Comparison of ENCODE assay signal across 9 cellular contexts in the genomic region with DNA sequence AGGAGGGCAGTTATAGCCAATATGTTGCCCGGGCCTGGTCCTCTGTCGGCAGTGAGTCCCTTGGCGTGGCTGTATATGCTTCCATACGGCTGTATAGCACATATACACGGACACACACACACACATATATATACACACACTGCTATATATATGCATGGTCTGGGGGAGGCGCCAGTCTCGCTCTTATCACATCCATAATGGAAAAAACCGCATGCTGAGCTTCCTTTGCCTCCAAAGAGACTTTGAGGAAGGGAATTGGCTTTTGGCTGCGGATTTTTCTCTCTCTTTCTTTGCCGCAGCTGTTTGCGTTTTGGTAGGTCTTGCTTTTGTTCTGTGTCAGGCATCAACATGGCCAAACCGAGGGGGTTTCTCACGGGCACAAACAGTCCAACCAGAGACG. TPM values are rescaled to one million over a fixed set of nuclear protein-coding genes. Genes with fewer than 3 reads are reported as not detected.
DNase-seq lines count a peak whose midpoint lies in the region; ATAC-seq, FAIRE-seq and TF ChIP-seq lines count a peak whose summit lies in the region.
"Had no signal": no experiment of that assay in that cellular context is flagged by ENCODE, and none has a peak within 500 bp of the region (broad histone marks: within the 10 kb centered on the region; RNA-seq: fewer than 3 reads in every experiment).

No MANE protein-coding gene starts in this region.

- no peaks in the 10 kb centered on the region for H3K9me3 ChIP-seq in K562 (replicated peaks; ENCODE audit: control insufficient read depth, insufficient read depth, low read depth, low read length)
- H3K9me3 ChIP-seq in neural progenitor cell (ENCODE audit: low read depth): no peaks in the 10 kb centered on the region
- no peaks in the 10 kb centered on the region for H3K9me3 ChIP-seq in pancreas

- H3K4me1 Mint-ChIP-seq in neural progenitor cell: peaks cover 42% of the 10 kb centered on the region

- peak overlapping the region; percentile 58 for H3K4me3 Mint-ChIP-seq in neural progenitor cell

- FAIRE-seq in K562 (lab: Jason Lieb, UNC) (peak; percentile 71), pancreas (lab: Jason Lieb, UNC) (no peak)

- H3K4me3 ChIP-seq in K562 (no peak overlapping the region), neural progenitor cell (no peak overlapping the region), pancreas (no peak overlapping the region)

- intact Hi-C loops in K562 (cut with micrococcal nuclease): loop anchor here (5.0 kb wide), 1 partner anchor 172 kb away; no protein-coding TSS in a partner anchor
- intact Hi-C loops in pancreas (cut with DNase I): no loop called here

- TF ChIP-seq POLR2A in K562 (conservative IDR thresholded peaks at IDR 0.05): no peak

- H3K79me2 ChIP-seq in K562 (ENCODE audit: control insufficient read depth, insufficient read depth, low read length): no peaks in the 10 kb centered on the region
- H3K79me2 ChIP-seq in neural progenitor cell (ENCODE audit: low read depth): no peaks in the 10 kb centered on the region

- H3K9ac ChIP-seq in K562 (ENCODE audit: insufficient read depth in 1 of 2, low read depth in 2 of 2, low read length in 2 of 2): peak overlapping the region in 1 of 2 experiments; percentile 79; a peak in 1 of 4 replicates
- H3K9ac ChIP-seq in neural progenitor cell: no peak overlapping the region

- H3K36me3 ChIP-seq in K562 (ENCODE audit: control insufficient read depth, insufficient read depth, low read length) (no peaks in the 10 kb centered on the region), neural progenitor cell (no peaks in the 10 kb centered on the region), pancreas (no peaks in the 10 kb centered on the region)

- H3K27me3 ChIP-seq in K562 (ENCODE audit: control insufficient read depth in 2 of 2, insufficient read depth in 2 of 2, low read length in 2 of 2) (no peaks in the 10 kb centered on the region), neural progenitor cell (peaks cover 10% of the 10 kb centered on the region), pancreas (no peaks in the 10 kb centered on the region)

- ATAC-seq in K562 (peak; percentile 84), pancreas (no peak), GM18867 (IDR thresholded peaks at IDR 0.05; ENCODE audit: unreplicated experiment) (no peak)

- POLR2A ChIA-PET in K562 (lab: Yijun Ruan, JAX): interaction anchor here (0.7 to 1.6 kb wide), 9 partner anchors 9 to 77 kb away, joined by 3 to 10 read pairs (median 3); a partner anchor contains a TSS

- in situ Hi-C loops in K562 (cut with MboI): no loop called here

- CTCF ChIA-PET in K562 (lab: Yijun Ruan, JAX; ENCODE audit: low intra/inter-chr PET ratio): interaction anchor here (0.6 to 1.3 kb wide), 4 partner anchors 65 to 1002 kb away, joined by 3 to 10 read pairs (median 3); no protein-coding TSS in a partner anchor

- no peaks in the 10 kb centered on the region for H4K20me1 ChIP-seq in K562 (replicated peaks; ENCODE audit: control insufficient read depth, insufficient read depth, low read length)
- H4K20me1 ChIP-seq in neural progenitor cell (ENCODE audit: low read depth): no peaks in the 10 kb centered on the region

- H3K36me3 Mint-ChIP-seq in neural progenitor cell: no peaks in the 10 kb centered on the region

- H3K27ac ChIP-seq in K562 (ENCODE audit: extremely low read depth, low read depth, low read length) (no peak overlapping the region), neural progenitor cell (no peak overlapping the region), pancreas (no peak overlapping the region)

- peak overlapping the region; percentile 72; the same call in 1 of the 2 replicates for H2AFZ ChIP-seq in K562 (ENCODE audit: low read depth, low read length)
- H2AFZ ChIP-seq in neural progenitor cell (replicated peaks): no peak overlapping the region

- peak overlapping the region; percentile 50 for H3K4me2 ChIP-seq in K562 (ENCODE audit: insufficient read depth, low read length)
- no peak overlapping the region for H3K4me2 ChIP-seq in neural progenitor cell

- no peak for TF ChIP-seq EP300 in K562 (IDR thresholded peaks at IDR 0.05; ENCODE audit: low read length)

- peak; percentile 46 to 72 (median 55) for TF ChIP-seq CTCF in K562 (IDR thresholded peaks at IDR 0.05 in 2 of 3, conservative IDR thresholded peaks at IDR 0.05 in 1 of 3; ENCODE audit: insufficient read depth in 2 of 3, low read depth in 1 of 3, low read length in 3 of 3)
- peak; percentile 44 for TF ChIP-seq CTCF in neural progenitor cell (IDR thresholded peaks at IDR 0.05)
- TF ChIP-seq CTCF in pancreas (IDR thresholded peaks at IDR 0.05): no peak

- H3K4me1 ChIP-seq in K562 (replicated peaks in 1 of 2; ENCODE audit: control insufficient read depth in 2 of 2, insufficient read depth in 2 of 2, low read length in 2 of 2) (peaks cover 13 to 44% of the 10 kb centered on the region in 2 experiments; a peak in 4 of 5 replicates), neural progenitor cell (peaks cover 32% of the 10 kb centered on the region), pancreas (peaks cover 0 to 10% (median 0%) of the 10 kb centered on the region in 3 donors)

- peak; percentile 9 for DNase-seq in NCI-H2171 treated with DMSO at 0.1 percent for 48 hours (lab: John Stamatoyannopoulos, UW)
- no peak for DNase-seq in NCI-H2171 (lab: John Stamatoyannopoulos, UW)
- peak; percentile 48 for DNase-seq in NCI-H2107 treated with DMSO at 0.1 percent for 48 hours (lab: John Stamatoyannopoulos, UW; ENCODE audit: unreplicated experiment)
- peak in 2 of 4 experiments; percentile 49 to 73 for DNase-seq in K562 (ENCODE audit: extremely low read depth in 1 of 4, low spot score in 3 of 4)
- peak; percentile 62 for DNase-seq in neural progenitor cell (ENCODE audit: low spot score)
- DNase-seq in RPMI8226: no peak
- no peak for DNase-seq in pancreas
- DNase-seq: activated gamma-delta T cell treated with Interleukin-2 at 50 U/mL for 16 hours had no signal

- H3K9me1 ChIP-seq in K562 (ENCODE audit: control insufficient read depth, insufficient read depth, low read length): no peaks in the 10 kb centered on the region

- TF ChIP-seq RAD21 in K562 (CRISPR knock-in tag; conservative IDR thresholded peaks at IDR 0.05 in 1 of 2, IDR thresholded peaks at IDR 0.05 in 1 of 2): peak; percentile 70 to 74

- BruUV-seq in K562 (replicated peaks; lab: Mats Ljungman, UMichigan): no TSS peak

- WGBS in K562 (ENCODE audit: insufficient coverage, low coverage, missing lambda C conversion rate): 3% methylated on average over 11 of the region's 14 CpGs
- WGBS in pancreas, 2 donors: 51 to 61% methylated on average over 14 of the region's 14 CpGs

- no peaks in the 10 kb centered on the region for H3K9me3 Mint-ChIP-seq in neural progenitor cell

- H3K27me3 Mint-ChIP-seq in neural progenitor cell (ENCODE audit: insufficient read depth, low read depth): peaks cover 13% of the 10 kb centered on the region

- H3F3A ChIP-seq in neural progenitor cell (ENCODE audit: low read depth): peaks cover 5% of the 10 kb centered on the region

- H3K27ac Mint-ChIP-seq in neural progenitor cell: peak overlapping the region; percentile 68

RNA-seq across cellular contexts. Expression of a gene that starts 11.3 kb away (rescaled TPM):
- 7.7 and 30.8 TPM in 2 replicates for total RNA-seq in K562 (2011; cell fraction: chromatin; rRNA removed; ENCODE audit: low replicate concordance)
- total RNA-seq in K562 (2011; cell fraction: nucleolus; rRNA removed): 50.7 and 57.4 TPM in 2 replicates
- 23.5 and 25.0 TPM in 2 replicates for total RNA-seq in K562 (2011; cell fraction: nucleoplasm; rRNA removed)
- 26.9 and 31.3 TPM in 2 replicates for total RNA-seq in K562 (2014; rRNA removed)
- total RNA-seq in K562 (2014; rRNA removed; fragmentation: Illumina TruSeq; extraction: Trizol): 4.0 and 5.9 TPM in 2 replicates
- 14.1 and 14.4 TPM in 2 replicates for total RNA-seq in K562 (2015; rRNA removed; fragmentation: Illumina TruSeq; extraction: Trizol)
- total RNA-seq in K562 (2021): 22.5 and 24.8 TPM in 2 replicates
- 8.3 and 13.0 TPM in 2 replicates for polyA plus RNA-seq in K562 (2011; rRNA removed)
- 15.9 and 36.8 TPM in 2 replicates for polyA plus RNA-seq in K562 (2011; cell fraction: cytosol; rRNA removed)
- 16.0 and 23.4 TPM in 2 replicates for polyA plus RNA-seq in K562 (2011; cell fraction: nucleus; rRNA removed)
- 14.7 and 19.4 TPM in 2 replicates for polyA plus RNA-seq in K562 (2012)
- 16.3 and 16.5 TPM in 2 replicates for polyA plus RNA-seq in K562 (2014; fragmentation: Illumina TruSeq; extraction: Trizol)
- polyA plus RNA-seq in K562 (2014; fragmentation: Nextera tagmentation; extraction: Ambion mirVana): 1 to 10 TPM; 1.6 to 2.7 TPM
- polyA plus RNA-seq in K562 (2014; rRNA removed): 17.1 and 17.3 TPM in 2 replicates
- 5.6 and 7.9 TPM in 2 replicates for polyA minus RNA-seq in K562 (2011; rRNA and poly(A)+ RNA removed)
- 11.5 and 13.2 TPM in 2 replicates for polyA minus RNA-seq in K562 (2011; cell fraction: cytosol; rRNA and poly(A)+ RNA removed)
- polyA minus RNA-seq in K562 (2011; cell fraction: nucleus; rRNA and poly(A)+ RNA removed): 14.7 and 15.9 TPM in 2 replicates
- 6.3 and 28.0 TPM in 2 replicates for total RNA-seq in neural progenitor cell (ENCODE audit: low replicate concordance)
- 10 to 100 TPM; 13.8 to 22.3 (median 16.1) TPM for total RNA-seq in pancreas
- 10 to 100 TPM; 25.0 to 29.2 TPM for polyA plus RNA-seq in pancreas

RNA-seq across cellular contexts. Expression of a gene that starts 19.9 kb away (rescaled TPM):
- 5.4 and 28.5 TPM in 2 replicates for total RNA-seq in K562 (2011; cell fraction: chromatin; rRNA removed; ENCODE audit: low replicate concordance)
- total RNA-seq in K562 (2011; cell fraction: nucleolus; rRNA removed): 35.3 and 36.0 TPM in 2 replicates
- 16.8 and 20.9 TPM in 2 replicates for total RNA-seq in K562 (2011; cell fraction: nucleoplasm; rRNA removed)
- total RNA-seq in K562 (2014; rRNA removed) (13.8 and 18.8 TPM in 2 replicates), K562 (2014; rRNA removed; fragmentation: Illumina TruSeq; extraction: Trizol) (5.1 and 8.9 TPM in 2 replicates), K562 (2015; rRNA removed; fragmentation: Illumina TruSeq; extraction: Trizol) (9.4 and 10.0 TPM in 2 replicates), K562 (2021) (13.6 and 15.1 TPM in 2 replicates), neural progenitor cell (ENCODE audit: low replicate concordance) (2.2 and 13.8 TPM in 2 replicates), pancreas (10 to 100 TPM in 4 of 6 donors, 1 to 10 TPM in 2; 8.6 to 14.2 (median 12.8) TPM)
- polyA plus RNA-seq in K562 (2011; rRNA removed) (12.3 and 15.3 TPM in 2 replicates), K562 (2014; fragmentation: Illumina TruSeq; extraction: Trizol) (6.4 and 10.0 TPM in 2 replicates), K562 (2014; fragmentation: Nextera tagmentation; extraction: Ambion mirVana) (1 to 10 TPM; 4.2 to 9.1 TPM), K562 (2014; rRNA removed) (13.6 and 16.6 TPM in 2 replicates), pancreas (10 to 100 TPM; 15.3 to 30.4 TPM)
- 21.5 and 40.7 TPM in 2 replicates for polyA plus RNA-seq in K562 (2011; cell fraction: cytosol; rRNA removed)
- polyA plus RNA-seq in K562 (2011; cell fraction: nucleus; rRNA removed): 15.0 and 24.7 TPM in 2 replicates
- 14.0 and 15.3 TPM in 2 replicates for polyA plus RNA-seq in K562 (2012)
- 4.6 and 8.9 TPM in 2 replicates for polyA minus RNA-seq in K562 (2011; rRNA and poly(A)+ RNA removed)
- 6.6 and 8.0 TPM in 2 replicates for polyA minus RNA-seq in K562 (2011; cell fraction: cytosol; rRNA and poly(A)+ RNA removed)
- 7.5 and 8.1 TPM in 2 replicates for polyA minus RNA-seq in K562 (2011; cell fraction: nucleus; rRNA and poly(A)+ RNA removed)

RNA-seq across cellular contexts. Expression of a gene that starts 20.0 kb away (rescaled TPM):
- total RNA-seq in K562 (2011; cell fraction: chromatin; rRNA removed; ENCODE audit: low replicate concordance): 31.9 and 82.5 TPM in 2 replicates
- 54.7 and 55.0 TPM in 2 replicates for total RNA-seq in K562 (2011; cell fraction: nucleolus; rRNA removed)
- 34.4 and 38.9 TPM in 2 replicates for total RNA-seq in K562 (2011; cell fraction: nucleoplasm; rRNA removed)
- total RNA-seq in K562 (2014; rRNA removed): 23.1 and 35.9 TPM in 2 replicates
- total RNA-seq in K562 (2014; rRNA removed; fragmentation: Illumina TruSeq; extraction: Trizol): 14.9 and 17.4 TPM in 2 replicates
- 18.1 and 23.1 TPM in 2 replicates for total RNA-seq in K562 (2015; rRNA removed; fragmentation: Illumina TruSeq; extraction: Trizol)
- total RNA-seq in K562 (2021): 17.6 and 25.4 TPM in 2 replicates
- 40.4 and 47.7 TPM in 2 replicates for polyA plus RNA-seq in K562 (2011; rRNA removed)
- 43.2 and 60.1 TPM in 2 replicates for polyA plus RNA-seq in K562 (2011; cell fraction: cytosol; rRNA removed)
- 134 and 144 TPM in 2 replicates for polyA plus RNA-seq in K562 (2011; cell fraction: nucleus; rRNA removed)
- 21.5 and 25.0 TPM in 2 replicates for polyA plus RNA-seq in K562 (2012)
- 23.2 and 24.4 TPM in 2 replicates for polyA plus RNA-seq in K562 (2014; fragmentation: Illumina TruSeq; extraction: Trizol)
- 10 to 100 TPM; 27.5 to 40.4 TPM for polyA plus RNA-seq in K562 (2014; fragmentation: Nextera tagmentation; extraction: Ambion mirVana)
- 26.0 and 33.8 TPM in 2 replicates for polyA plus RNA-seq in K562 (2014; rRNA removed)
- 26.6 and 39.0 TPM in 2 replicates for polyA minus RNA-seq in K562 (2011; rRNA and poly(A)+ RNA removed)
- 14.7 and 14.8 TPM in 2 replicates for polyA minus RNA-seq in K562 (2011; cell fraction: cytosol; rRNA and poly(A)+ RNA removed)
- 22.8 and 39.8 TPM in 2 replicates for polyA minus RNA-seq in K562 (2011; cell fraction: nucleus; rRNA and poly(A)+ RNA removed)
- total RNA-seq in neural progenitor cell (ENCODE audit: low replicate concordance): 15.5 and 35.7 TPM in 2 replicates
- total RNA-seq in pancreas: 10 to 100 TPM; 17.1 to 29.2 (median 18.6) TPM
- 10 to 100 TPM; 40.9 to 41.8 TPM for polyA plus RNA-seq in pancreas

RNA-seq across cellular contexts. Expression of a gene that starts 25.1 kb away (rescaled TPM):
- total RNA-seq in K562 (2011; cell fraction: chromatin; rRNA removed; ENCODE audit: low replicate concordance): 4.5 and 12.0 TPM in 2 replicates
- total RNA-seq in K562 (2011; cell fraction: nucleolus; rRNA removed): 9.2 and 9.7 TPM in 2 replicates
- total RNA-seq in K562 (2011; cell fraction: nucleoplasm; rRNA removed): 4.2 and 5.0 TPM in 2 replicates
- total RNA-seq in K562 (2014; rRNA removed) (2.7 and 2.8 TPM in 2 replicates), K562 (2014; rRNA removed; fragmentation: Illumina TruSeq; extraction: Trizol) (0.35 and 0.51 TPM in 2 replicates), K562 (2015; rRNA removed; fragmentation: Illumina TruSeq; extraction: Trizol) (0.36 and 0.60 TPM in 2 replicates), K562 (2021) (1.1 and 1.3 TPM in 2 replicates), neural progenitor cell (ENCODE audit: low replicate concordance) (0.37 and 1.7 TPM in 2 replicates), pancreas (1 to 10 TPM in 3 of 6 donors, under 1 TPM in 3; 0.35 to 1.3 (median 1.1) TPM)
- polyA plus RNA-seq in K562 (2011; rRNA removed) (0.93 and 2.8 TPM in 2 replicates), K562 (2014; fragmentation: Illumina TruSeq; extraction: Trizol) (0.46 and 0.70 TPM in 2 replicates), K562 (2014; fragmentation: Nextera tagmentation; extraction: Ambion mirVana) (under 1 TPM; 0.20 to 0.29 TPM), K562 (2014; rRNA removed) (0.88 TPM in 2 replicates), pancreas (1 to 10 TPM; 5.1 to 8.3 TPM)
- 1.1 and 1.7 TPM in 2 replicates for polyA plus RNA-seq in K562 (2011; cell fraction: cytosol; rRNA removed)
- polyA plus RNA-seq in K562 (2011; cell fraction: nucleus; rRNA removed): 9.1 and 11.3 TPM in 2 replicates
- polyA plus RNA-seq in K562 (2012): 0.99 and 1.8 TPM in 2 replicates
- 0.30 and 0.35 TPM in 2 replicates for polyA minus RNA-seq in K562 (2011; rRNA and poly(A)+ RNA removed)
- polyA minus RNA-seq in K562 (2011; cell fraction: cytosol; rRNA and poly(A)+ RNA removed): not detected in 2 replicates
- polyA minus RNA-seq in K562 (2011; cell fraction: nucleus; rRNA and poly(A)+ RNA removed): 1.5 and 3.0 TPM in 2 replicates

RNA-seq across cellular contexts. Expression of a gene that starts 30.0 kb away (rescaled TPM):
- 39.9 and 84.0 TPM in 2 replicates for total RNA-seq in K562 (2011; cell fraction: chromatin; rRNA removed; ENCODE audit: low replicate concordance)
- total RNA-seq in K562 (2011; cell fraction: nucleolus; rRNA removed): 79.0 and 79.5 TPM in 2 replicates
- total RNA-seq in K562 (2011; cell fraction: nucleoplasm; rRNA removed): 56.5 and 60.1 TPM in 2 replicates
- 38.6 and 51.1 TPM in 2 replicates for total RNA-seq in K562 (2014; rRNA removed)
- total RNA-seq in K562 (2014; rRNA removed; fragmentation: Illumina TruSeq; extraction: Trizol): 14.5 and 15.3 TPM in 2 replicates
- total RNA-seq in K562 (2015; rRNA removed; fragmentation: Illumina TruSeq; extraction: Trizol): 22.1 and 24.6 TPM in 2 replicates
- total RNA-seq in K562 (2021): 32.5 and 32.9 TPM in 2 replicates
- 57.1 and 75.8 TPM in 2 replicates for polyA plus RNA-seq in K562 (2011; rRNA removed)
- polyA plus RNA-seq in K562 (2011; cell fraction: cytosol; rRNA removed): 67.7 and 69.8 TPM in 2 replicates
- polyA plus RNA-seq in K562 (2011; cell fraction: nucleus; rRNA removed): 96.6 and 97.5 TPM in 2 replicates
- 31.0 and 45.4 TPM in 2 replicates for polyA plus RNA-seq in K562 (2012)
- 22.8 and 27.7 TPM in 2 replicates for polyA plus RNA-seq in K562 (2014; fragmentation: Illumina TruSeq; extraction: Trizol)
- 1 to 10 TPM; 3.6 to 7.0 TPM for polyA plus RNA-seq in K562 (2014; fragmentation: Nextera tagmentation; extraction: Ambion mirVana)
- 50.8 and 56.8 TPM in 2 replicates for polyA plus RNA-seq in K562 (2014; rRNA removed)
- 15.3 and 20.9 TPM in 2 replicates for polyA minus RNA-seq in K562 (2011; rRNA and poly(A)+ RNA removed)
- 18.1 and 21.2 TPM in 2 replicates for polyA minus RNA-seq in K562 (2011; cell fraction: cytosol; rRNA and poly(A)+ RNA removed)
- polyA minus RNA-seq in K562 (2011; cell fraction: nucleus; rRNA and poly(A)+ RNA removed): 22.6 and 30.2 TPM in 2 replicates
- 13.7 and 19.5 TPM in 2 replicates for total RNA-seq in neural progenitor cell (ENCODE audit: low replicate concordance)
- 10 to 100 TPM; 10.3 to 23.0 (median 12.2) TPM for total RNA-seq in pancreas
- polyA plus RNA-seq in pancreas: 10 to 100 TPM; 17.5 to 29.5 TPM

Comparison
In these comparisons a context has a peak if more than half of its experiments do, and no peak if none do; other contexts are left out.
1. DNase-seq: peak in NCI-H2171 treated with DMSO at 0.1 percent for 48 hours (single experiment), NCI-H2107 treated with DMSO at 0.1 percent for 48 hours (single experiment) and neural progenitor cell (single experiment); none in NCI-H2171 (single experiment), RPMI8226 (single experiment) and pancreas (0 of 6).
2. CTCF ChIP-seq: peak in K562 (3 of 3) and neural progenitor cell (single experiment); none in pancreas (0 of 4).